13 cellular contexts compared by ENCODE assay signal in genomic region chr10:12198156-12198555, GRCh38. TPM values are rescaled to one million over a fixed set of nuclear protein-coding genes. Genes with fewer than 3 reads are reported as not detected.
DNase-seq lines count a peak whose midpoint lies in the region; ATAC-seq, FAIRE-seq and TF ChIP-seq lines count a peak whose summit lies in the region.
"Had no signal": no experiment of that assay in that cellular context is flagged by ENCODE, and none has a peak within 500 bp of the region (broad histone marks: within the 10 kb centered on the region; RNA-seq: fewer than 3 reads in every experiment).

No MANE protein-coding gene starts in this region.

- H3K27ac ChIP-seq in neural progenitor cell: no peak overlapping the region
- H3K27ac ChIP-seq in small intestine (ENCODE audit: low read depth in 1 of 2, low read length in 1 of 2): no peak overlapping the region
- H3K27ac ChIP-seq: coronary artery, skin epidermis had no signal

- H3K9ac ChIP-seq in neural progenitor cell: no peak overlapping the region

- H2AFZ ChIP-seq in neural progenitor cell (replicated peaks): no peak overlapping the region

- H3K4me1 Mint-ChIP-seq in activated CD8-positive, alpha-beta memory T cell treated with anti-CD3 and anti-CD28 coated beads, Interleukin-2, amount 10 ng/mL, durations not matched to agents 7 days and 5 days: peaks cover 56% of the 10 kb centered on the region
- peaks cover 24% of the 10 kb centered on the region for H3K4me1 Mint-ChIP-seq in activated T-helper 17 cell treated with anti-CD3 and anti-CD28 coated beads, Interleukin-2, amount 50 U/mL, for 72 hours
- peaks cover 14% of the 10 kb centered on the region for H3K4me1 Mint-ChIP-seq in neural progenitor cell

- H3K4me3 ChIP-seq in neural progenitor cell: no peak overlapping the region
- no peak overlapping the region for H3K4me3 ChIP-seq in small intestine (ENCODE audit: low read depth in 1 of 2, low read length in 2 of 2)
- H3K4me3 ChIP-seq: coronary artery, skin epidermis had no signal

- no peak for TF ChIP-seq CTCF in neural progenitor cell (IDR thresholded peaks at IDR 0.05)

- peaks cover 43% of the 10 kb centered on the region for H3K36me3 Mint-ChIP-seq in activated CD8-positive, alpha-beta memory T cell treated with anti-CD3 and anti-CD28 coated beads, Interleukin-2, amount 10 ng/mL, durations not matched to agents 7 days and 5 days
- H3K36me3 Mint-ChIP-seq in activated T-helper 17 cell treated with anti-CD3 and anti-CD28 coated beads, Interleukin-2, amount 50 U/mL, for 72 hours (ENCODE audit: low read depth): peaks cover 86% of the 10 kb centered on the region
- peaks cover 12% of the 10 kb centered on the region for H3K36me3 Mint-ChIP-seq in neural progenitor cell

- H3K27me3 Mint-ChIP-seq in activated CD8-positive, alpha-beta memory T cell treated with anti-CD3 and anti-CD28 coated beads, Interleukin-2, amount 10 ng/mL, durations not matched to agents 7 days and 5 days: no peaks in the 10 kb centered on the region
- no peaks in the 10 kb centered on the region for H3K27me3 Mint-ChIP-seq in activated T-helper 17 cell treated with anti-CD3 and anti-CD28 coated beads, Interleukin-2, amount 50 U/mL, for 72 hours
- H3K27me3 Mint-ChIP-seq in neural progenitor cell (ENCODE audit: insufficient read depth, low read depth): peaks cover 3% of the 10 kb centered on the region

- peaks cover 17% of the 10 kb centered on the region for H4K20me1 ChIP-seq in neural progenitor cell (ENCODE audit: low read depth)

- 86 to 93% (median 92%) methylated on average over 2 of the region's 2 CpGs for WGBS in small intestine, 3 donors

- peaks cover 95% of the 10 kb centered on the region for H3K79me2 ChIP-seq in neural progenitor cell (ENCODE audit: low read depth)

- H3K9me3 ChIP-seq in neural progenitor cell (ENCODE audit: low read depth) (no peaks in the 10 kb centered on the region), small intestine (ENCODE audit: control insufficient read depth, low read depth) (no peaks in the 10 kb centered on the region)

- peaks cover 19% of the 10 kb centered on the region for H3K4me1 ChIP-seq in neural progenitor cell
- peaks cover 0 to 8% of the 10 kb centered on the region in 2 donors for H3K4me1 ChIP-seq in small intestine (ENCODE audit: control insufficient read depth in 2 of 2, insufficient read depth in 1 of 2, low read depth in 1 of 2, low read length in 1 of 2)

- no peak for FAIRE-seq in small intestine (lab: Jason Lieb, UNC)

- CTCF ChIA-PET in activated CD8-positive, alpha-beta memory T cell treated with anti-CD3 and anti-CD28 coated beads, Interleukin-2, amount 10 ng/mL, durations not matched to agents 7 days and 5 days (lab: Charles Lee): interaction anchor here (0.5 to 2.7 kb wide), 3 partner anchors 17 to 68 kb away, joined by 3 to 10 read pairs (median 4); no protein-coding TSS in a partner anchor

- H3K4me2 ChIP-seq in neural progenitor cell: peak overlapping the region; percentile 95

- no peaks in the 10 kb centered on the region for H3K27me3 ChIP-seq in neural progenitor cell
- no peaks in the 10 kb centered on the region for H3K27me3 ChIP-seq in small intestine (ENCODE audit: control insufficient read depth in 2 of 2, insufficient read depth in 2 of 2, low read length in 2 of 2)

- H3K9me3 Mint-ChIP-seq in activated CD8-positive, alpha-beta memory T cell treated with anti-CD3 and anti-CD28 coated beads, Interleukin-2, amount 10 ng/mL, durations not matched to agents 7 days and 5 days (ENCODE audit: low read depth): no peaks in the 10 kb centered on the region
- no peaks in the 10 kb centered on the region for H3K9me3 Mint-ChIP-seq in activated T-helper 17 cell treated with anti-CD3 and anti-CD28 coated beads, Interleukin-2, amount 50 U/mL, for 72 hours
- H3K9me3 Mint-ChIP-seq in neural progenitor cell: no peaks in the 10 kb centered on the region

- no peak for ATAC-seq in activated CD8-positive, alpha-beta memory T cell treated with anti-CD3 and anti-CD28 coated beads, Interleukin-2, amount 10 ng/mL, durations not matched to agents 7 days and 5 days
- no peak for ATAC-seq in activated T-helper 17 cell treated with anti-CD3 and anti-CD28 coated beads, Interleukin-2, amount 50 U/mL, for 72 hours (replicated peaks)
- ATAC-seq in HG03460 (IDR thresholded peaks at IDR 0.05; ENCODE audit: unreplicated experiment) (no peak), HG03095 (IDR thresholded peaks at IDR 0.05; ENCODE audit: unreplicated experiment) (no peak)

- peaks cover 12% of the 10 kb centered on the region for H3F3A ChIP-seq in neural progenitor cell (ENCODE audit: low read depth)

- peak overlapping the region; percentile 34 for H3K27ac Mint-ChIP-seq in activated CD8-positive, alpha-beta memory T cell treated with anti-CD3 and anti-CD28 coated beads, Interleukin-2, amount 10 ng/mL, durations not matched to agents 7 days and 5 days
- peak overlapping the region; percentile 53 for H3K27ac Mint-ChIP-seq in activated T-helper 17 cell treated with anti-CD3 and anti-CD28 coated beads, Interleukin-2, amount 50 U/mL, for 72 hours
- H3K27ac Mint-ChIP-seq in neural progenitor cell: no peak overlapping the region

- H3K36me3 ChIP-seq in neural progenitor cell (peaks cover 10% of the 10 kb centered on the region), small intestine (ENCODE audit: control insufficient read depth in 2 of 2, insufficient read depth in 2 of 2, low read length in 2 of 2) (peaks cover 0 to 8% of the 10 kb centered on the region in 2 donors)

- peak overlapping the region; percentile 45 for H3K4me3 Mint-ChIP-seq in activated CD8-positive, alpha-beta memory T cell treated with anti-CD3 and anti-CD28 coated beads, Interleukin-2, amount 10 ng/mL, durations not matched to agents 7 days and 5 days
- peak overlapping the region; percentile 64 for H3K4me3 Mint-ChIP-seq in activated T-helper 17 cell treated with anti-CD3 and anti-CD28 coated beads, Interleukin-2, amount 50 U/mL, for 72 hours
- peak overlapping the region; percentile 7 for H3K4me3 Mint-ChIP-seq in neural progenitor cell

- DNase-seq in activated CD8-positive, alpha-beta memory T cell treated with anti-CD3 and anti-CD28 coated beads, Interleukin-2, amount 10 ng/mL, durations not matched to agents 7 days and 5 days: no peak
- no peak for DNase-seq in activated CD8-positive, alpha-beta memory T cell treated with anti-CD3 and anti-CD28 coated beads, Interleukin-2, amount 50 U/mL, for 48 hours
- DNase-seq in MV-4-11 (lab: John Stamatoyannopoulos, UW) (peak; percentile 47), neural progenitor cell (ENCODE audit: low spot score) (no peak), small intestine (no peak)
- DNase-seq: EL, islet precursor cell, NCI-H2227 treated with DMSO at 0.1 percent for 48 hours had no signal

RNA-seq across cellular contexts. Expression of gene CDC123, which starts 2.2 kb away (rescaled TPM):
- 100 to 1,000 TPM in 1 of 2 experiments, 10 to 100 TPM in 1; 95.2 to 130 TPM for total RNA-seq in activated CD8-positive, alpha-beta memory T cell treated with anti-CD3 and anti-CD28 coated beads, Interleukin-2, amount 10 ng/mL, durations not matched to agents 7 days and 5 days
- total RNA-seq in activated T-helper 17 cell treated with anti-CD3 and anti-CD28 coated beads, Interleukin-2, amount 50 U/mL, for 72 hours: 100 to 1,000 TPM in 1 of 2 donors, 10 to 100 TPM in 1; 93.8 to 202 TPM
- 134 and 135 TPM in 2 replicates for total RNA-seq in neural progenitor cell (ENCODE audit: low replicate concordance)
- polyA plus RNA-seq in small intestine: 10 to 100 TPM; 40.0 to 66.2 (median 45.7) TPM

RNA-seq across cellular contexts. Expression of gene NUDT5, which starts 2.5 kb away (rescaled TPM):
- total RNA-seq in activated CD8-positive, alpha-beta memory T cell treated with anti-CD3 and anti-CD28 coated beads, Interleukin-2, amount 10 ng/mL, durations not matched to agents 7 days and 5 days: 100 to 1,000 TPM; 107 to 125 TPM
- 100 to 1,000 TPM in 1 of 2 donors, 10 to 100 TPM in 1; 99.1 to 139 TPM for total RNA-seq in activated T-helper 17 cell treated with anti-CD3 and anti-CD28 coated beads, Interleukin-2, amount 50 U/mL, for 72 hours
- total RNA-seq in neural progenitor cell (ENCODE audit: low replicate concordance): 80.7 and 85.0 TPM in 2 replicates
- 10 to 100 TPM; 35.9 to 59.5 (median 45.4) TPM for polyA plus RNA-seq in small intestine

Comparison
In these comparisons a context has a peak if more than half of its experiments do, and no peak if none do; other contexts are left out.
1. H3K4me3 Mint-ChIP-seq: peak in every context shown above with its lines; median percentile 64 in activated T-helper 17 cell treated with anti-CD3 and anti-CD28 coated beads, Interleukin-2, amount 50 U/mL, for 72 hours; 45 in activated CD8-positive, alpha-beta memory T cell treated with anti-CD3 and anti-CD28 coated beads, Interleukin-2, amount 10 ng/mL, durations not matched to agents 7 days and 5 days; 7 in neural progenitor cell.